8 cellular contexts compared by ENCODE assay signal in genomic region chr4:53376900-53377299, GRCh38. TPM values are rescaled to one million over a fixed set of nuclear protein-coding genes. Genes with fewer than 3 reads are reported as not detected.
DNase-seq lines count a peak whose midpoint lies in the region; TF ChIP-seq lines count a peak whose summit lies in the region.

No MANE protein-coding gene starts in this region.

- WGBS in liver: 61% methylated on average over 5 of the region's 5 CpGs

- H3K4me3 Mint-ChIP-seq in activated naive CD4-positive, alpha-beta T cell treated with anti-CD3 and anti-CD28 coated beads, Interleukin-2, amount 10 ng/mL, durations not matched to agents 7 days and 5 days: peak overlapping the region; percentile 88
- H3K4me3 Mint-ChIP-seq in activated naive CD8-positive, alpha-beta T cell treated with anti-CD3 and anti-CD28 coated beads for 36 hours: peak overlapping the region; percentile 98
- H3K4me3 Mint-ChIP-seq in type B pancreatic cell: peak overlapping the region; percentile 95

- peak overlapping the region in 1 of 2 donors; percentile 79 for H3K9ac ChIP-seq in liver (ENCODE audit: low read depth in 1 of 2, low read length in 2 of 2)

- H3K4me1 Mint-ChIP-seq in activated naive CD4-positive, alpha-beta T cell treated with anti-CD3 and anti-CD28 coated beads, Interleukin-2, amount 10 ng/mL, durations not matched to agents 7 days and 5 days: peaks cover 28% of the 10 kb centered on the region
- peaks cover 25% of the 10 kb centered on the region for H3K4me1 Mint-ChIP-seq in activated naive CD8-positive, alpha-beta T cell treated with anti-CD3 and anti-CD28 coated beads for 36 hours
- H3K4me1 Mint-ChIP-seq in type B pancreatic cell (ENCODE audit: unreplicated experiment): peaks cover 27% of the 10 kb centered on the region

- peaks cover 3% of the 10 kb centered on the region for H3K27me3 Mint-ChIP-seq in activated naive CD4-positive, alpha-beta T cell treated with anti-CD3 and anti-CD28 coated beads, Interleukin-2, amount 10 ng/mL, durations not matched to agents 7 days and 5 days
- peaks cover 15% of the 10 kb centered on the region for H3K27me3 Mint-ChIP-seq in activated naive CD8-positive, alpha-beta T cell treated with anti-CD3 and anti-CD28 coated beads for 36 hours
- H3K27me3 Mint-ChIP-seq in type B pancreatic cell: peaks cover 12% of the 10 kb centered on the region

- DNase-seq in activated naive CD4-positive, alpha-beta T cell treated with anti-CD3 and anti-CD28 coated beads, Interleukin-2, amount 10 ng/mL, durations not matched to agents 7 days and 5 days: no peak
- no peak for DNase-seq in activated naive CD4-positive, alpha-beta T cell (lab: John Stamatoyannopoulos, UW)
- DNase-seq in activated naive CD8-positive, alpha-beta T cell treated with anti-CD3 and anti-CD28 coated beads for 36 hours: no peak
- DNase-seq in type B pancreatic cell (ENCODE audit: extremely low spot score, unreplicated experiment) (no peak), NCI-H2029 treated with DMSO at 0.1 percent for 48 hours (lab: John Stamatoyannopoulos, UW) (no peak), T-helper 9 cell (no peak), cerebellum (ENCODE audit: low spot score) (no peak)

- H3K4me1 ChIP-seq in liver (ENCODE audit: control insufficient read depth in 4 of 4, insufficient read depth in 4 of 4, low read length in 3 of 4): peaks cover 0 to 20% (median 10%) of the 10 kb centered on the region in 4 donors

- peak overlapping the region; percentile 92 for H3K27ac Mint-ChIP-seq in activated naive CD4-positive, alpha-beta T cell treated with anti-CD3 and anti-CD28 coated beads, Interleukin-2, amount 10 ng/mL, durations not matched to agents 7 days and 5 days
- H3K27ac Mint-ChIP-seq in activated naive CD8-positive, alpha-beta T cell treated with anti-CD3 and anti-CD28 coated beads for 36 hours: peak overlapping the region; percentile 99
- H3K27ac Mint-ChIP-seq in type B pancreatic cell: peak overlapping the region; percentile 89

- peak overlapping the region in 1 of 2 donors; percentile 87 for H3K27ac ChIP-seq in liver (ENCODE audit: low read depth in 1 of 2, low read length in 2 of 2)

- H3K27me3 ChIP-seq in liver (ENCODE audit: control insufficient read depth in 4 of 4, insufficient read depth in 4 of 4, low read length in 3 of 4): no peaks in the 10 kb centered on the region

- no peaks in the 10 kb centered on the region for H3K36me3 ChIP-seq in liver (ENCODE audit: control insufficient read depth in 4 of 4, insufficient read depth in 3 of 4, low read depth in 1 of 4, low read length in 3 of 4)

- no peaks in the 10 kb centered on the region for H3K9me3 ChIP-seq in liver (ENCODE audit: control insufficient read depth in 4 of 4, low read length in 3 of 4)

- CTCF ChIA-PET in activated naive CD4-positive, alpha-beta T cell treated with anti-CD3 and anti-CD28 coated beads, Interleukin-2, amount 10 ng/mL, durations not matched to agents 7 days and 5 days (lab: Charles Lee): interaction anchor here (0.7 kb wide), 1 partner anchor 10 kb away, joined by 3 read pairs; no protein-coding TSS in a partner anchor

- peaks cover 9% of the 10 kb centered on the region for H3K36me3 Mint-ChIP-seq in activated naive CD4-positive, alpha-beta T cell treated with anti-CD3 and anti-CD28 coated beads, Interleukin-2, amount 10 ng/mL, durations not matched to agents 7 days and 5 days
- H3K36me3 Mint-ChIP-seq in activated naive CD8-positive, alpha-beta T cell treated with anti-CD3 and anti-CD28 coated beads for 36 hours: peaks cover 20% of the 10 kb centered on the region
- peaks cover 8% of the 10 kb centered on the region for H3K36me3 Mint-ChIP-seq in type B pancreatic cell

- H3K9me3 Mint-ChIP-seq in activated naive CD4-positive, alpha-beta T cell treated with anti-CD3 and anti-CD28 coated beads, Interleukin-2, amount 10 ng/mL, durations not matched to agents 7 days and 5 days: no peaks in the 10 kb centered on the region
- no peaks in the 10 kb centered on the region for H3K9me3 Mint-ChIP-seq in activated naive CD8-positive, alpha-beta T cell treated with anti-CD3 and anti-CD28 coated beads for 36 hours
- no peaks in the 10 kb centered on the region for H3K9me3 Mint-ChIP-seq in type B pancreatic cell

- peak overlapping the region; percentile 74 to 92 (median 91) for H3K4me3 ChIP-seq in liver (ENCODE audit: low read depth in 1 of 3, low read length in 3 of 3)

- no peak for TF ChIP-seq CTCF in liver (IDR thresholded peaks at IDR 0.05; ENCODE audit: low read depth, low read length, missing input control)
- TF ChIP-seq CTCF in type B pancreatic cell (conservative IDR thresholded peaks at IDR 0.05): no peak

- TF ChIP-seq RAD21 in liver (IDR thresholded peaks at IDR 0.05): no peak

TF ChIP-seq in liver, 16 proteins besides CTCF, POLR2A, EP300 and RAD21:
- no peak for TF ChIP-seq HNF4G (IDR thresholded peaks at IDR 0.05)
- no peak for TF ChIP-seq FOXA1 (IDR thresholded peaks at IDR 0.05)
- TF ChIP-seq YY1 (IDR thresholded peaks at IDR 0.05): no peak
- TF ChIP-seq RXRA (IDR thresholded peaks at IDR 0.05): no peak
- TF ChIP-seq MAX (IDR thresholded peaks at IDR 0.05): no peak
- no peak for TF ChIP-seq JUND (IDR thresholded peaks at IDR 0.05)
- no peak for TF ChIP-seq FOXA2 (IDR thresholded peaks at IDR 0.05)
- TF ChIP-seq REST (IDR thresholded peaks at IDR 0.05): no peak
- TF ChIP-seq NR2F2 (IDR thresholded peaks at IDR 0.05): no peak
- TF ChIP-seq HNF4A (conservative IDR thresholded peaks at IDR 0.05): no peak
- TF ChIP-seq EGR1 (IDR thresholded peaks at IDR 0.05; ENCODE audit: low read depth in 2 of 2): no peak
- TF ChIP-seq SP1 (IDR thresholded peaks at IDR 0.05): no peak
- TF ChIP-seq GABPA (IDR thresholded peaks at IDR 0.05 in 1 of 2, conservative IDR thresholded peaks at IDR 0.05 in 1 of 2): no peak
- TF ChIP-seq TAF1 (conservative IDR thresholded peaks at IDR 0.05): no peak

RNA-seq across cellular contexts. Expression of gene FIP1L1, which starts 0.5 kb away (rescaled TPM):
- 10 to 100 TPM; 76.6 to 82.3 TPM for total RNA-seq in activated naive CD8-positive, alpha-beta T cell treated with anti-CD3 and anti-CD28 coated beads for 36 hours
- 10 to 100 TPM; 23.3 to 30.3 TPM for total RNA-seq in liver
- 10 to 100 TPM; 12.2 to 13.6 TPM for polyA plus RNA-seq in liver
- 48.1 and 60.2 TPM in 2 replicates for total RNA-seq in type B pancreatic cell (ENCODE audit: low replicate concordance)
- 95.3 TPM for total RNA-seq in cerebellum

RNA-seq across cellular contexts. Expression of gene SCFD2, which starts 11.0 kb away (rescaled TPM):
- total RNA-seq in activated naive CD8-positive, alpha-beta T cell treated with anti-CD3 and anti-CD28 coated beads for 36 hours: 10 to 100 TPM; 21.9 to 23.7 TPM
- total RNA-seq in liver (10 to 100 TPM in 1 of 2 donors, 1 to 10 TPM in 1; 9.3 to 28.8 TPM), type B pancreatic cell (ENCODE audit: low replicate concordance) (11.2 and 12.3 TPM in 2 replicates), cerebellum (24.7 TPM)
- 1 to 10 TPM; 4.3 to 5.6 TPM for polyA plus RNA-seq in liver
